In the genomic region with DNA sequence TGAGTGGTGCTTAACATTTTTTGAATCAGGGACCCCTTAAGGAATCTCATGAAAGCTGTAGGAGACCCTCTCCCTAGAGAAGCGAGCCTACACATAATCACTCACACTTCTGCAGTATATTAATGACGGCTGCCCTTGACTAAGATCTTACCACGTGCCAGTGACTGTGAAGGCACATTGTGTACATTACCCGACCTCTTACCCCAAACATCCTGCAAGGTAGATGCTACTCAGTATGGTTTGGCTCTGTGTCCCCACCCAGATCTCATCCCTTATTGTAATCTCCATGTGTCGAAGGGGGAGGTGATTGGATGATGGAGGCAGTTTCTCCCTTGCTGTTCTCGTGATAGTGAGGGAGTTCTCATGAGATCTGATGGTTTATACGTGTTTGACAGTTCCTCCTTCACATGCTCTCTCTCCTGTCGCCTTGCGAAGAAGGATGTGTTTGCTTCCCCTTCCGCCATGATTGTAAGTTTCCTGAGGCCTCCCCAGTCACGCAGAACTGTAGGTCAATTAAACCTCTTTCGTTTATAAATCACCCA, we compare ENCODE assay signal across 3 cellular contexts.
TF ChIP-seq lines count a peak whose summit lies in the region.

No MANE protein-coding gene starts in this region.

TF ChIP-seq in A549, 52 proteins besides CTCF, POLR2A, EP300 and RAD21:
- TF ChIP-seq FOSB (CRISPR knock-in tag; IDR thresholded peaks at IDR 0.05) (no peak), E2F6 (IDR thresholded peaks at IDR 0.05; ENCODE audit: borderline replicate concordance, low read depth) (no peak), REST (IDR thresholded peaks at IDR 0.05) (no peak), ELK1 (IDR thresholded peaks at IDR 0.05; ENCODE audit: low read depth, low read length) (no peak), PHF8 (IDR thresholded peaks at IDR 0.05; ENCODE audit: borderline replicate concordance, low read depth) (no peak)

TF ChIP-seq in HEK293T, 16 proteins besides CTCF, POLR2A, EP300 and RAD21:
- no peak for TF ChIP-seq ZNF384 (IDR thresholded peaks at IDR 0.05)
- TF ChIP-seq CTBP1 (IDR thresholded peaks at IDR 0.05; ENCODE audit: borderline replicate concordance), result no peak
- TF ChIP-seq L3MBTL2 (conservative IDR thresholded peaks at IDR 0.05), result 0 out of 2 replicates have a peak, but pooled peaks have one; percentile 34
- no peak for TF ChIP-seq PKNOX1 (IDR thresholded peaks at IDR 0.05)
- TF ChIP-seq ELF4 (IDR thresholded peaks at IDR 0.05), result no peak
- TF ChIP-seq FOXM1 (IDR thresholded peaks at IDR 0.05; ENCODE audit: borderline replicate concordance), result no peak
- TF ChIP-seq SUZ12 (IDR thresholded peaks at IDR 0.05), result no peak
TF ChIP-seq in HEK293T: peak in this region for 1.

TF ChIP-seq in K562, 482 proteins besides CTCF, POLR2A, EP300 and RAD21:
- no peak for TF ChIP-seq JUNB (CRISPR knock-in tag; conservative IDR thresholded peaks at IDR 0.05)
- TF ChIP-seq, protein P1, sequence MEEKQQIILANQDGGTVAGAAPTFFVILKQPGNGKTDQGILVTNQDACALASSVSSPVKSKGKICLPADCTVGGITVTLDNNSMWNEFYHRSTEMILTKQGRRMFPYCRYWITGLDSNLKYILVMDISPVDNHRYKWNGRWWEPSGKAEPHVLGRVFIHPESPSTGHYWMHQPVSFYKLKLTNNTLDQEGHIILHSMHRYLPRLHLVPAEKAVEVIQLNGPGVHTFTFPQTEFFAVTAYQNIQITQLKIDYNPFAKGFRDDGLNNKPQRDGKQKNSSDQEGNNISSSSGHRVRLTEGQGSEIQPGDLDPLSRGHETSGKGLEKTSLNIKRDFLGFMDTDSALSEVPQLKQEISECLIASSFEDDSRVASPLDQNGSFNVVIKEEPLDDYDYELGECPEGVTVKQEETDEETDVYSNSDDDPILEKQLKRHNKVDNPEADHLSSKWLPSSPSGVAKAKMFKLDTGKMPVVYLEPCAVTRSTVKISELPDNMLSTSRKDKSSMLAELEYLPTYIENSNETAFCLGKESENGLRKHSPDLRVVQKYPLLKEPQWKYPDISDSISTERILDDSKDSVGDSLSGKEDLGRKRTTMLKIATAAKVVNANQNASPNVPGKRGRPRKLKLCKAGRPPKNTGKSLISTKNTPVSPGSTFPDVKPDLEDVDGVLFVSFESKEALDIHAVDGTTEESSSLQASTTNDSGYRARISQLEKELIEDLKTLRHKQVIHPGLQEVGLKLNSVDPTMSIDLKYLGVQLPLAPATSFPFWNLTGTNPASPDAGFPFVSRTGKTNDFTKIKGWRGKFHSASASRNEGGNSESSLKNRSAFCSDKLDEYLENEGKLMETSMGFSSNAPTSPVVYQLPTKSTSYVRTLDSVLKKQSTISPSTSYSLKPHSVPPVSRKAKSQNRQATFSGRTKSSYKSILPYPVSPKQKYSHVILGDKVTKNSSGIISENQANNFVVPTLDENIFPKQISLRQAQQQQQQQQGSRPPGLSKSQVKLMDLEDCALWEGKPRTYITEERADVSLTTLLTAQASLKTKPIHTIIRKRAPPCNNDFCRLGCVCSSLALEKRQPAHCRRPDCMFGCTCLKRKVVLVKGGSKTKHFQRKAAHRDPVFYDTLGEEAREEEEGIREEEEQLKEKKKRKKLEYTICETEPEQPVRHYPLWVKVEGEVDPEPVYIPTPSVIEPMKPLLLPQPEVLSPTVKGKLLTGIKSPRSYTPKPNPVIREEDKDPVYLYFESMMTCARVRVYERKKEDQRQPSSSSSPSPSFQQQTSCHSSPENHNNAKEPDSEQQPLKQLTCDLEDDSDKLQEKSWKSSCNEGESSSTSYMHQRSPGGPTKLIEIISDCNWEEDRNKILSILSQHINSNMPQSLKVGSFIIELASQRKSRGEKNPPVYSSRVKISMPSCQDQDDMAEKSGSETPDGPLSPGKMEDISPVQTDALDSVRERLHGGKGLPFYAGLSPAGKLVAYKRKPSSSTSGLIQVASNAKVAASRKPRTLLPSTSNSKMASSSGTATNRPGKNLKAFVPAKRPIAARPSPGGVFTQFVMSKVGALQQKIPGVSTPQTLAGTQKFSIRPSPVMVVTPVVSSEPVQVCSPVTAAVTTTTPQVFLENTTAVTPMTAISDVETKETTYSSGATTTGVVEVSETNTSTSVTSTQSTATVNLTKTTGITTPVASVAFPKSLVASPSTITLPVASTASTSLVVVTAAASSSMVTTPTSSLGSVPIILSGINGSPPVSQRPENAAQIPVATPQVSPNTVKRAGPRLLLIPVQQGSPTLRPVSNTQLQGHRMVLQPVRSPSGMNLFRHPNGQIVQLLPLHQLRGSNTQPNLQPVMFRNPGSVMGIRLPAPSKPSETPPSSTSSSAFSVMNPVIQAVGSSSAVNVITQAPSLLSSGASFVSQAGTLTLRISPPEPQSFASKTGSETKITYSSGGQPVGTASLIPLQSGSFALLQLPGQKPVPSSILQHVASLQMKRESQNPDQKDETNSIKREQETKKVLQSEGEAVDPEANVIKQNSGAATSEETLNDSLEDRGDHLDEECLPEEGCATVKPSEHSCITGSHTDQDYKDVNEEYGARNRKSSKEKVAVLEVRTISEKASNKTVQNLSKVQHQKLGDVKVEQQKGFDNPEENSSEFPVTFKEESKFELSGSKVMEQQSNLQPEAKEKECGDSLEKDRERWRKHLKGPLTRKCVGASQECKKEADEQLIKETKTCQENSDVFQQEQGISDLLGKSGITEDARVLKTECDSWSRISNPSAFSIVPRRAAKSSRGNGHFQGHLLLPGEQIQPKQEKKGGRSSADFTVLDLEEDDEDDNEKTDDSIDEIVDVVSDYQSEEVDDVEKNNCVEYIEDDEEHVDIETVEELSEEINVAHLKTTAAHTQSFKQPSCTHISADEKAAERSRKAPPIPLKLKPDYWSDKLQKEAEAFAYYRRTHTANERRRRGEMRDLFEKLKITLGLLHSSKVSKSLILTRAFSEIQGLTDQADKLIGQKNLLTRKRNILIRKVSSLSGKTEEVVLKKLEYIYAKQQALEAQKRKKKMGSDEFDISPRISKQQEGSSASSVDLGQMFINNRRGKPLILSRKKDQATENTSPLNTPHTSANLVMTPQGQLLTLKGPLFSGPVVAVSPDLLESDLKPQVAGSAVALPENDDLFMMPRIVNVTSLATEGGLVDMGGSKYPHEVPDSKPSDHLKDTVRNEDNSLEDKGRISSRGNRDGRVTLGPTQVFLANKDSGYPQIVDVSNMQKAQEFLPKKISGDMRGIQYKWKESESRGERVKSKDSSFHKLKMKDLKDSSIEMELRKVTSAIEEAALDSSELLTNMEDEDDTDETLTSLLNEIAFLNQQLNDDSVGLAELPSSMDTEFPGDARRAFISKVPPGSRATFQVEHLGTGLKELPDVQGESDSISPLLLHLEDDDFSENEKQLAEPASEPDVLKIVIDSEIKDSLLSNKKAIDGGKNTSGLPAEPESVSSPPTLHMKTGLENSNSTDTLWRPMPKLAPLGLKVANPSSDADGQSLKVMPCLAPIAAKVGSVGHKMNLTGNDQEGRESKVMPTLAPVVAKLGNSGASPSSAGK (IDR thresholded peaks at IDR 0.05), result peak; percentile 80
- TF ChIP-seq, protein P2, sequence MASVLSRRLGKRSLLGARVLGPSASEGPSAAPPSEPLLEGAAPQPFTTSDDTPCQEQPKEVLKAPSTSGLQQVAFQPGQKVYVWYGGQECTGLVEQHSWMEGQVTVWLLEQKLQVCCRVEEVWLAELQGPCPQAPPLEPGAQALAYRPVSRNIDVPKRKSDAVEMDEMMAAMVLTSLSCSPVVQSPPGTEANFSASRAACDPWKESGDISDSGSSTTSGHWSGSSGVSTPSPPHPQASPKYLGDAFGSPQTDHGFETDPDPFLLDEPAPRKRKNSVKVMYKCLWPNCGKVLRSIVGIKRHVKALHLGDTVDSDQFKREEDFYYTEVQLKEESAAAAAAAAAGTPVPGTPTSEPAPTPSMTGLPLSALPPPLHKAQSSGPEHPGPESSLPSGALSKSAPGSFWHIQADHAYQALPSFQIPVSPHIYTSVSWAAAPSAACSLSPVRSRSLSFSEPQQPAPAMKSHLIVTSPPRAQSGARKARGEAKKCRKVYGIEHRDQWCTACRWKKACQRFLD (CRISPR knock-in tag; IDR thresholded peaks at IDR 0.05), result no peak
- TF ChIP-seq, protein P3, sequence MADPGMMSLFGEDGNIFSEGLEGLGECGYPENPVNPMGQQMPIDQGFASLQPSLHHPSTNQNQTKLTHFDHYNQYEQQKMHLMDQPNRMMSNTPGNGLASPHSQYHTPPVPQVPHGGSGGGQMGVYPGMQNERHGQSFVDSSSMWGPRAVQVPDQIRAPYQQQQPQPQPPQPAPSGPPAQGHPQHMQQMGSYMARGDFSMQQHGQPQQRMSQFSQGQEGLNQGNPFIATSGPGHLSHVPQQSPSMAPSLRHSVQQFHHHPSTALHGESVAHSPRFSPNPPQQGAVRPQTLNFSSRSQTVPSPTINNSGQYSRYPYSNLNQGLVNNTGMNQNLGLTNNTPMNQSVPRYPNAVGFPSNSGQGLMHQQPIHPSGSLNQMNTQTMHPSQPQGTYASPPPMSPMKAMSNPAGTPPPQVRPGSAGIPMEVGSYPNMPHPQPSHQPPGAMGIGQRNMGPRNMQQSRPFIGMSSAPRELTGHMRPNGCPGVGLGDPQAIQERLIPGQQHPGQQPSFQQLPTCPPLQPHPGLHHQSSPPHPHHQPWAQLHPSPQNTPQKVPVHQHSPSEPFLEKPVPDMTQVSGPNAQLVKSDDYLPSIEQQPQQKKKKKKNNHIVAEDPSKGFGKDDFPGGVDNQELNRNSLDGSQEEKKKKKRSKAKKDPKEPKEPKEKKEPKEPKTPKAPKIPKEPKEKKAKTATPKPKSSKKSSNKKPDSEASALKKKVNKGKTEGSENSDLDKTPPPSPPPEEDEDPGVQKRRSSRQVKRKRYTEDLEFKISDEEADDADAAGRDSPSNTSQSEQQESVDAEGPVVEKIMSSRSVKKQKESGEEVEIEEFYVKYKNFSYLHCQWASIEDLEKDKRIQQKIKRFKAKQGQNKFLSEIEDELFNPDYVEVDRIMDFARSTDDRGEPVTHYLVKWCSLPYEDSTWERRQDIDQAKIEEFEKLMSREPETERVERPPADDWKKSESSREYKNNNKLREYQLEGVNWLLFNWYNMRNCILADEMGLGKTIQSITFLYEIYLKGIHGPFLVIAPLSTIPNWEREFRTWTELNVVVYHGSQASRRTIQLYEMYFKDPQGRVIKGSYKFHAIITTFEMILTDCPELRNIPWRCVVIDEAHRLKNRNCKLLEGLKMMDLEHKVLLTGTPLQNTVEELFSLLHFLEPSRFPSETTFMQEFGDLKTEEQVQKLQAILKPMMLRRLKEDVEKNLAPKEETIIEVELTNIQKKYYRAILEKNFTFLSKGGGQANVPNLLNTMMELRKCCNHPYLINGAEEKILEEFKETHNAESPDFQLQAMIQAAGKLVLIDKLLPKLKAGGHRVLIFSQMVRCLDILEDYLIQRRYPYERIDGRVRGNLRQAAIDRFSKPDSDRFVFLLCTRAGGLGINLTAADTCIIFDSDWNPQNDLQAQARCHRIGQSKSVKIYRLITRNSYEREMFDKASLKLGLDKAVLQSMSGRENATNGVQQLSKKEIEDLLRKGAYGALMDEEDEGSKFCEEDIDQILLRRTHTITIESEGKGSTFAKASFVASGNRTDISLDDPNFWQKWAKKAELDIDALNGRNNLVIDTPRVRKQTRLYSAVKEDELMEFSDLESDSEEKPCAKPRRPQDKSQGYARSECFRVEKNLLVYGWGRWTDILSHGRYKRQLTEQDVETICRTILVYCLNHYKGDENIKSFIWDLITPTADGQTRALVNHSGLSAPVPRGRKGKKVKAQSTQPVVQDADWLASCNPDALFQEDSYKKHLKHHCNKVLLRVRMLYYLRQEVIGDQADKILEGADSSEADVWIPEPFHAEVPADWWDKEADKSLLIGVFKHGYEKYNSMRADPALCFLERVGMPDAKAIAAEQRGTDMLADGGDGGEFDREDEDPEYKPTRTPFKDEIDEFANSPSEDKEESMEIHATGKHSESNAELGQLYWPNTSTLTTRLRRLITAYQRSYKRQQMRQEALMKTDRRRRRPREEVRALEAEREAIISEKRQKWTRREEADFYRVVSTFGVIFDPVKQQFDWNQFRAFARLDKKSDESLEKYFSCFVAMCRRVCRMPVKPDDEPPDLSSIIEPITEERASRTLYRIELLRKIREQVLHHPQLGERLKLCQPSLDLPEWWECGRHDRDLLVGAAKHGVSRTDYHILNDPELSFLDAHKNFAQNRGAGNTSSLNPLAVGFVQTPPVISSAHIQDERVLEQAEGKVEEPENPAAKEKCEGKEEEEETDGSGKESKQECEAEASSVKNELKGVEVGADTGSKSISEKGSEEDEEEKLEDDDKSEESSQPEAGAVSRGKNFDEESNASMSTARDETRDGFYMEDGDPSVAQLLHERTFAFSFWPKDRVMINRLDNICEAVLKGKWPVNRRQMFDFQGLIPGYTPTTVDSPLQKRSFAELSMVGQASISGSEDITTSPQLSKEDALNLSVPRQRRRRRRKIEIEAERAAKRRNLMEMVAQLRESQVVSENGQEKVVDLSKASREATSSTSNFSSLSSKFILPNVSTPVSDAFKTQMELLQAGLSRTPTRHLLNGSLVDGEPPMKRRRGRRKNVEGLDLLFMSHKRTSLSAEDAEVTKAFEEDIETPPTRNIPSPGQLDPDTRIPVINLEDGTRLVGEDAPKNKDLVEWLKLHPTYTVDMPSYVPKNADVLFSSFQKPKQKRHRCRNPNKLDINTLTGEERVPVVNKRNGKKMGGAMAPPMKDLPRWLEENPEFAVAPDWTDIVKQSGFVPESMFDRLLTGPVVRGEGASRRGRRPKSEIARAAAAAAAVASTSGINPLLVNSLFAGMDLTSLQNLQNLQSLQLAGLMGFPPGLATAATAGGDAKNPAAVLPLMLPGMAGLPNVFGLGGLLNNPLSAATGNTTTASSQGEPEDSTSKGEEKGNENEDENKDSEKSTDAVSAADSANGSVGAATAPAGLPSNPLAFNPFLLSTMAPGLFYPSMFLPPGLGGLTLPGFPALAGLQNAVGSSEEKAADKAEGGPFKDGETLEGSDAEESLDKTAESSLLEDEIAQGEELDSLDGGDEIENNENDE (IDR thresholded peaks at IDR 0.05; ENCODE audit: low read depth, low read length), result no peak
- peak; percentile 81 for TF ChIP-seq CHD2 (IDR thresholded peaks at IDR 0.05; ENCODE audit: low read depth, low read length)
- TF ChIP-seq MYNN (IDR thresholded peaks at IDR 0.05), result no peak
- TF ChIP-seq MYNN (CRISPR knock-in tag; IDR thresholded peaks at IDR 0.05), result no peak
- peak; percentile 57 for TF ChIP-seq L3MBTL2 (IDR thresholded peaks at IDR 0.05)
- peak; percentile 30 to 35 for TF ChIP-seq E2F6 (IDR thresholded peaks at IDR 0.05; ENCODE audit: borderline replicate concordance in 1 of 2, extremely low read depth in 1 of 2, insufficient read depth in 1 of 2, insufficient read length in 1 of 2, low read depth in 1 of 2, low read length in 1 of 2, poor library complexity in 1 of 2, severe bottlenecking in 1 of 2)
- TF ChIP-seq, protein P4, sequence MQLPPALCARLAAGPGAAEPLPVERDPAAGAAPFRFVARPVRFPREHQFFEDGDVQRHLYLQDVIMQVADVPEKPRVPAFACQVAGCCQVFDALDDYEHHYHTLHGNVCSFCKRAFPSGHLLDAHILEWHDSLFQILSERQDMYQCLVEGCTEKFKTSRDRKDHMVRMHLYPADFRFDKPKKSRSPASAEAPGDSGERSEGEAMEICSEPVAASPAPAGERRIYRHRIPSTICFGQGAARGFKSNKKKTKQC (CRISPR knock-in tag; IDR thresholded peaks at IDR 0.05), result no peak
